Comparison of ENCODE assay signal across 26 cellular contexts in genomic region chr4:188297873-188298272, GRCh38.
A peak's percentile ranks its signal among the peaks of the same experiment; 100 is the strongest.
DNase-seq lines count a peak whose midpoint lies in the region; ATAC-seq, FAIRE-seq and TF ChIP-seq lines count a peak whose summit lies in the region.
"Had no signal": no experiment of that assay in that cellular context is flagged by ENCODE, and none has a peak within 500 bp of the region (broad histone marks: within the 10 kb centered on the region; RNA-seq: fewer than 3 reads in every experiment).

No MANE protein-coding gene starts in this region.

- peak overlapping the region; percentile 69; the same call in 1 of the 2 replicates for H3K27ac Mint-ChIP-seq in HFFc6
- no peak overlapping the region for H3K27ac Mint-ChIP-seq in activated CD4-positive, alpha-beta T cell treated with anti-CD3 and anti-CD28 coated beads for 36 hours
- H3K27ac Mint-ChIP-seq in type B pancreatic cell = no peak overlapping the region
- H3K27ac Mint-ChIP-seq: activated naive CD4-positive, alpha-beta T cell treated with anti-CD3 and anti-CD28 coated beads for 36 hours; stimulated activated naive CD8-positive, alpha-beta T cell treated with anti-CD3 and anti-CD28 coated beads, Interleukin-15, amount 100 ng/mL, for 72 hours had no signal

- DNase-seq in AG04450 (ENCODE audit: low read depth, low spot score) = no peak
- peak; percentile 6 for DNase-seq in HFFc6
- DNase-seq in astrocyte of the hippocampus (ENCODE audit: low read depth, low spot score) = peak; percentile 29
- peak; percentile 24 for DNase-seq in iris pigment epithelial cell (ENCODE audit: low read depth)
- no peak for DNase-seq in activated CD4-positive, alpha-beta T cell treated with anti-CD3 and anti-CD28 coated beads for 36 hours
- no peak for DNase-seq in type B pancreatic cell (ENCODE audit: extremely low spot score, unreplicated experiment)
- no peak for DNase-seq in hypothalamus (lab: John Stamatoyannopoulos, UW)
- DNase-seq in D721Med (ENCODE audit: insufficient read length, low spot score) = no peak
- DNase-seq: activated CD4-positive, CD25-positive, alpha-beta regulatory T cell treated with anti-CD3 and anti-CD28 coated beads, Interleukin-2, amount 50 U/mL, for 72 hours; activated naive CD4-positive, alpha-beta T cell treated with anti-CD3 and anti-CD28 coated beads for 36 hours; activated T-cell treated with anti-CD3 and anti-CD28 coated beads, Interleukin-2, amount 50 U/mL, for 4 hours; cerebellar nuclear complex; erythroblast; GF-D8; NCI-H1105 treated with DMSO at 0.1 percent for 48 hours; NCI-H2081; nucleus accumbens; OCI-M1; SHP77; spleen; stimulated activated CD4-positive, alpha-beta T cell treated with anti-CD3 and anti-CD28 coated beads, Interleukin-4, amount 100 ng/mL, for 4 hours; stimulated activated naive CD8-positive, alpha-beta T cell treated with anti-CD3 and anti-CD28 coated beads, Interleukin-15, amount 100 ng/mL, for 72 hours; trophoblast cell had no signal

- H3K9me3 ChIP-seq in AG04450 (ENCODE audit: control insufficient read depth, insufficient read depth, low read length) = peaks cover 10% of the 10 kb centered on the region

- CTCF ChIA-PET in AG04450 (lab: Charles Lee) = no interaction called here
- CTCF ChIA-PET in activated CD4-positive, alpha-beta T cell treated with anti-CD3 and anti-CD28 coated beads for 36 hours (lab: Charles Lee) = no interaction called here

- H3K9me3 Mint-ChIP-seq in HFFc6 (peaks cover 28% of the 10 kb centered on the region; the same call in 1 of the 2 replicates), type B pancreatic cell (no peaks in the 10 kb centered on the region)
- H3K9me3 Mint-ChIP-seq in activated CD4-positive, alpha-beta T cell treated with anti-CD3 and anti-CD28 coated beads for 36 hours (ENCODE audit: low read depth) = peaks cover 15% of the 10 kb centered on the region

- TF ChIP-seq CTCF in AG04450 (IDR thresholded peaks at IDR 0.05; ENCODE audit: low read depth, low read length) (no peak), HFFc6 (IDR thresholded peaks at IDR 0.05) (no peak), type B pancreatic cell (conservative IDR thresholded peaks at IDR 0.05) (no peak), D721Med (IDR thresholded peaks at IDR 0.05; ENCODE audit: insufficient read depth, missing control alignments) (no peak)

- H3K36me3 Mint-ChIP-seq in HFFc6 (ENCODE audit: low read depth) (no peaks in the 10 kb centered on the region; the same call in 1 of the 2 replicates), type B pancreatic cell (no peaks in the 10 kb centered on the region)
- H3K36me3 Mint-ChIP-seq in activated CD4-positive, alpha-beta T cell treated with anti-CD3 and anti-CD28 coated beads for 36 hours (ENCODE audit: low read depth) = no peaks in the 10 kb centered on the region

- H3K4me3 ChIP-seq in AG04450 (ENCODE audit: low read depth, low read length) = no peak overlapping the region
- H3K4me3 ChIP-seq: spleen had no signal

- H3K4me1 Mint-ChIP-seq in HFFc6 (ENCODE audit: low read depth) = peaks cover 11% of the 10 kb centered on the region; the same call in 1 of the 2 replicates
- H3K4me1 Mint-ChIP-seq in activated CD4-positive, alpha-beta T cell treated with anti-CD3 and anti-CD28 coated beads for 36 hours = no peaks in the 10 kb centered on the region
- peaks cover 9% of the 10 kb centered on the region for H3K4me1 Mint-ChIP-seq in type B pancreatic cell (ENCODE audit: unreplicated experiment)
- H3K4me1 Mint-ChIP-seq: stimulated activated naive CD8-positive, alpha-beta T cell treated with anti-CD3 and anti-CD28 coated beads, Interleukin-15, amount 100 ng/mL, for 72 hours had no signal

- H3K4me3 Mint-ChIP-seq in HFFc6 (no peak overlapping the region; the same call in 1 of the 2 replicates), type B pancreatic cell (no peak overlapping the region)
- no peak overlapping the region for H3K4me3 Mint-ChIP-seq in activated CD4-positive, alpha-beta T cell treated with anti-CD3 and anti-CD28 coated beads for 36 hours
- H3K4me3 Mint-ChIP-seq: activated naive CD4-positive, alpha-beta T cell treated with anti-CD3 and anti-CD28 coated beads for 36 hours; activated T-cell treated with anti-CD3 and anti-CD28 coated beads, Interleukin-2, amount 50 U/mL, for 4 hours; stimulated activated naive CD8-positive, alpha-beta T cell treated with anti-CD3 and anti-CD28 coated beads, Interleukin-15, amount 100 ng/mL, for 72 hours had no signal

- FAIRE-seq in D721Med (lab: Jason Lieb, UNC) = no peak
- FAIRE-seq: A204.1, HepG2, keratinocyte had no signal

- intact Hi-C loops in activated CD4-positive, alpha-beta T cell treated with anti-CD3 and anti-CD28 coated beads for 36 hours (cut with DNase I, micrococcal nuclease) = no loop called here

- POLR2A ChIA-PET in AG04450 (lab: Yijun Ruan, JAX) = no interaction called here
- POLR2A ChIA-PET in activated CD4-positive, alpha-beta T cell treated with anti-CD3 and anti-CD28 coated beads for 36 hours (lab: Charles Lee) = no interaction called here

- peak overlapping the region; percentile 39 for H3K27ac ChIP-seq in AG04450 (ENCODE audit: low read depth, low read length)
- H3K27ac ChIP-seq: spleen had no signal

- peaks cover 2% of the 10 kb centered on the region; the same call in 1 of the 2 replicates for H3K27me3 Mint-ChIP-seq in HFFc6 (ENCODE audit: insufficient read depth)
- no peaks in the 10 kb centered on the region for H3K27me3 Mint-ChIP-seq in activated CD4-positive, alpha-beta T cell treated with anti-CD3 and anti-CD28 coated beads for 36 hours
- peaks cover 27% of the 10 kb centered on the region for H3K27me3 Mint-ChIP-seq in type B pancreatic cell
- H3K27me3 Mint-ChIP-seq: stimulated activated naive CD8-positive, alpha-beta T cell treated with anti-CD3 and anti-CD28 coated beads, Interleukin-15, amount 100 ng/mL, for 72 hours had no signal

- ATAC-seq in activated CD4-positive, alpha-beta T cell treated with anti-CD3 and anti-CD28 coated beads for 36 hours = no peak
- ATAC-seq: activated T-cell treated with anti-CD3 and anti-CD28 coated beads, Interleukin-2, amount 50 U/mL, for 4 hours; HepG2; stimulated activated naive CD8-positive, alpha-beta T cell treated with anti-CD3 and anti-CD28 coated beads, Interleukin-15, amount 100 ng/mL, for 72 hours had no signal

- H3K27me3 ChIP-seq in AG04450 (ENCODE audit: control insufficient read depth, insufficient read depth, low read length) = no peaks in the 10 kb centered on the region
- H3K27me3 ChIP-seq: spleen had no signal

Comparison
In these comparisons a context has a peak if more than half of its experiments do, and no peak if none do; other contexts are left out.
1. DNase-seq: peak in HFFc6 (single experiment), astrocyte of the hippocampus (single experiment) and iris pigment epithelial cell (single experiment); none in AG04450 (single experiment), activated CD4-positive, alpha-beta T cell treated with anti-CD3 and anti-CD28 coated beads for 36 hours (single experiment), type B pancreatic cell (single experiment), hypothalamus (0 of 51) and D721Med (single experiment).